ENCODE assay signal across 9 cellular contexts in the genomic region with DNA sequence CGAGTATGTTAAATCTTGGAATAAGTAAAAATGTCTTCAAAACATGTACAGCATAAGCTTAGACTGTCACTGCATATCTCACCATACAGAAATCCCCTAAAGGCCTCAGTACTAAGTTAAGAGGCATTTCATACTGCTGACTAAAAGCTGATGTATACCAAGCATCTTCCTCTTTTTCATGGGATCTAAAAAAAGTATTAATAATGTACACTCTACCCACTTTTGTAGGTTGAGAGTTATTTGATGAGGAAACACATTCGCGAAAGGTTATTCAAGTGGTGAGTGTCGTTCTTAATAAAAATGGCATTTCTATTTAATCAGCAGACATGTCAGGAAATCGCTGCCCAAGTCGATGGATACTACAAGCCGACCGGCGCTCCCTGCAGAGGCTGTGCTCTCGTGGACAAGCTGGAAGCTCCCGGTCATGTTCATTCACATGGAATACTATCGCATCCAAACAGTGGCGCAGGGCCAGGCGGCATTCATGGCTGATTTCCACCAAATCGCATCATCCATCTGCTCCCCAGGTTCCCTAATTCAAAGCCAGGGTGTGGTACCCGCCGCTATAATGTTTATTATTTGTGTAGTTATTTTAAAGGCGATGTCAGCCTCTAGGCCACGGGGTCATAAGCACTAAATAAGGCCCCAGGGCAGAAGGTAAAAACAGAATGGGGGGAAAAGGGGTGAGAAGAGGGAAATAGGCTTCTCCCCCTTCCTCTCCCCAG. TPM values are rescaled to one million over a fixed set of nuclear protein-coding genes. Genes with fewer than 3 reads are reported as not detected.
DNase-seq lines count a peak whose midpoint lies in the region; ATAC-seq, FAIRE-seq and TF ChIP-seq lines count a peak whose summit lies in the region.
"Had no signal": no experiment of that assay in that cellular context is flagged by ENCODE, and none has a peak within 500 bp of the region (broad histone marks: within the 10 kb centered on the region; RNA-seq: fewer than 3 reads in every experiment).

No MANE protein-coding gene starts in this region.

- FAIRE-seq in HepG2 (lab: Jason Lieb, UNC): no peak
- FAIRE-seq: A204.1 had no signal

- ATAC-seq in HepG2: peak; percentile 84
- peak; percentile 53 for ATAC-seq in stimulated activated naive CD8-positive, alpha-beta T cell treated with anti-CD3 and anti-CD28 coated beads, Interleukin-15, amount 100 ng/mL, for 72 hours

- CTCF ChIA-PET in HepG2 (lab: Yijun Ruan, JAX; ENCODE audit: low intra/inter-chr PET ratio, low total read pairs): no interaction called here

- peak overlapping the region; percentile 85 for H3K9ac ChIP-seq in HepG2 (ENCODE audit: insufficient read depth, low read depth, low read length)

- POLR2A ChIA-PET in HepG2 (lab: Yijun Ruan, JAX): interaction anchor here (0.9 kb wide), 1 partner anchor 423 kb away, joined by 3 read pairs; a partner anchor contains a TSS

- TF ChIP-seq CTCF in VCaP (conservative IDR thresholded peaks at IDR 0.05) (no peak), HepG2 (CRISPR knock-in tag; IDR thresholded peaks at IDR 0.05) (no peak)

- TSS peak; percentile 63 for BruUV-seq in HepG2 (replicated peaks; lab: Mats Ljungman, UMichigan)

- peak overlapping the region; percentile 81 for H3K27ac ChIP-seq in VCaP
- H3K27ac ChIP-seq in HepG2 (ENCODE audit: extremely low read length, insufficient read depth, low read length): peak overlapping the region; percentile 74

- H3K36me3 ChIP-seq in HepG2 (replicated peaks in 1 of 2; ENCODE audit: control insufficient read depth in 1 of 2, insufficient read depth in 2 of 2, low read length in 2 of 2): peaks cover 0 to 5% of the 10 kb centered on the region in 2 experiments; a peak in 2 of 5 replicates

- H3K9me3 ChIP-seq in HepG2 (ENCODE audit: low read length): no peaks in the 10 kb centered on the region

- no peak for TF ChIP-seq EP300 in HepG2 (IDR thresholded peaks at IDR 0.05; ENCODE audit: low read depth in 2 of 2, low read length in 2 of 2)
- no peak for TF ChIP-seq EP300 in HepG2 (CRISPR knock-in tag; IDR thresholded peaks at IDR 0.05; ENCODE audit: borderline replicate concordance)

- peak overlapping the region; percentile 88 to 90 for H3K4me3 Mint-ChIP-seq in stimulated activated naive CD8-positive, alpha-beta T cell treated with anti-CD3 and anti-CD28 coated beads, Interleukin-15, amount 100 ng/mL, for 72 hours

- no peaks in the 10 kb centered on the region; a peak in 1 of 5 replicates for H3K27me3 ChIP-seq in HepG2 (ENCODE audit: control insufficient read depth in 1 of 2, insufficient read depth in 2 of 2, low read length in 2 of 2)

- intact Hi-C loops in HepG2 (cut with micrococcal nuclease; ENCODE audit: unreplicated experiment): loop anchor here (10.0 kb wide), 1 partner anchor 424 kb away; a partner anchor contains a TSS

- DNase-seq in DMS153 treated with DMSO at 0.1 percent for 48 hours (lab: John Stamatoyannopoulos, UW; ENCODE audit: unreplicated experiment): peak; percentile 12
- no peak for DNase-seq in DMS153 (lab: John Stamatoyannopoulos, UW)
- DNase-seq in HCEC 1CT: peak; percentile 78
- peak; percentile 39 for DNase-seq in NCI-H1092 (lab: John Stamatoyannopoulos, UW)
- DNase-seq in ecto neural progenitor cell (ENCODE audit: low spot score): peak; percentile 51
- DNase-seq in HepG2 (ENCODE audit: low spot score): peak; percentile 66
- DNase-seq in stimulated activated naive CD8-positive, alpha-beta T cell treated with anti-CD3 and anti-CD28 coated beads, Interleukin-15, amount 100 ng/mL, for 72 hours: no peak

- in situ Hi-C loops in HepG2 (cut with HindIII; ENCODE audit: extremely low pct_ligation_motif_present, low pct_unique_long_range_greater_than_20kb): no loop called here

- H3K79me2 ChIP-seq in HepG2 (ENCODE audit: insufficient read depth, low read length): peaks cover 38% of the 10 kb centered on the region

- 0 out of 2 replicates have a peak, but pooled peaks cover 2% of the 10 kb centered on the region for H4K20me1 ChIP-seq in HepG2 (ENCODE audit: insufficient read depth, low read length)

- H3K27me3 Mint-ChIP-seq in stimulated activated naive CD8-positive, alpha-beta T cell treated with anti-CD3 and anti-CD28 coated beads, Interleukin-15, amount 100 ng/mL, for 72 hours: no peaks in the 10 kb centered on the region

- no peaks in the 10 kb centered on the region for H3K9me3 Mint-ChIP-seq in stimulated activated naive CD8-positive, alpha-beta T cell treated with anti-CD3 and anti-CD28 coated beads, Interleukin-15, amount 100 ng/mL, for 72 hours

- H3K27ac Mint-ChIP-seq in stimulated activated naive CD8-positive, alpha-beta T cell treated with anti-CD3 and anti-CD28 coated beads, Interleukin-15, amount 100 ng/mL, for 72 hours: peak overlapping the region; percentile 91 to 92

- H3K4me1 ChIP-seq in HepG2 (ENCODE audit: insufficient read depth, low read length): peaks cover 60% of the 10 kb centered on the region

- TF ChIP-seq RAD21 in HepG2 (CRISPR knock-in tag; IDR thresholded peaks at IDR 0.05): no peak

- 4% methylated on average over 13 of the region's 19 CpGs for WGBS in HepG2 (ENCODE audit: low lambda C conversion rate)

- no peak for TF ChIP-seq POLR2A in HepG2 (IDR thresholded peaks at IDR 0.05; ENCODE audit: insufficient read depth in 1 of 2, low read depth in 2 of 2, low read length in 2 of 2)

- H3K4me3 ChIP-seq in HepG2 (replicated peaks in 1 of 3; ENCODE audit: insufficient read depth in 1 of 3, low read depth in 2 of 3, low read length in 3 of 3): peak overlapping the region; percentile 71 to 90 (median 80)

- H3K4me1 Mint-ChIP-seq in stimulated activated naive CD8-positive, alpha-beta T cell treated with anti-CD3 and anti-CD28 coated beads, Interleukin-15, amount 100 ng/mL, for 72 hours: peaks cover 17% of the 10 kb centered on the region

- no peak overlapping the region for H2AFZ ChIP-seq in HepG2 (ENCODE audit: low read length)

- peak overlapping the region; percentile 84 for H3K4me2 ChIP-seq in HepG2 (ENCODE audit: low read depth, low read length)

RNA-seq across cellular contexts. Expression of a gene that starts 0.7 kb away (rescaled TPM):
- 11.2 and 13.9 TPM in 2 replicates for total RNA-seq in HepG2 (2016; rRNA removed; fragmentation: Illumina TruSeq; extraction: Trizol)
- 1.2 and 2.0 TPM in 2 replicates for total RNA-seq in HepG2 (2016; cell fraction: cytosol; rRNA removed; fragmentation: Illumina TruSeq; extraction: Trizol; ENCODE audit: low read depth)
- 10.8 and 14.4 TPM in 2 replicates for total RNA-seq in HepG2 (2016; cell fraction: insoluble cytoplasmic fraction; rRNA removed; fragmentation: Illumina TruSeq; extraction: Trizol)
- total RNA-seq in HepG2 (2016; cell fraction: membrane; rRNA removed; fragmentation: Illumina TruSeq; extraction: Trizol): 4.7 and 6.4 TPM in 2 replicates
- 5.5 and 8.0 TPM in 2 replicates for total RNA-seq in HepG2 (2016; cell fraction: nucleus; rRNA removed; fragmentation: Illumina TruSeq; extraction: Trizol)
- polyA plus RNA-seq in HepG2 (2011; rRNA removed): 3.3 and 5.2 TPM in 2 replicates
- polyA plus RNA-seq in HepG2 (2011; cell fraction: cytosol; rRNA removed): 2.0 and 2.7 TPM in 2 replicates
- 2.8 and 3.1 TPM in 2 replicates for polyA plus RNA-seq in HepG2 (2011; cell fraction: nucleus; rRNA removed)
- polyA plus RNA-seq in HepG2 (2012): 8.1 and 9.0 TPM in 2 replicates
- 2.0 and 2.4 TPM in 2 replicates for polyA plus RNA-seq in HepG2 (2016; cell fraction: cytosol; fragmentation: Illumina TruSeq; extraction: Trizol; ENCODE audit: low read depth)
- 11.6 and 13.5 TPM in 2 replicates for polyA plus RNA-seq in HepG2 (2016; cell fraction: insoluble cytoplasmic fraction; fragmentation: Illumina TruSeq; extraction: Trizol; ENCODE audit: low read depth)
- polyA plus RNA-seq in HepG2 (2016; cell fraction: membrane; fragmentation: Illumina TruSeq; extraction: Trizol; ENCODE audit: low read depth): 2.3 and 3.1 TPM in 2 replicates
- 7.4 and 8.2 TPM in 2 replicates for polyA plus RNA-seq in HepG2 (2016; cell fraction: nucleus; fragmentation: Illumina TruSeq; extraction: Trizol; ENCODE audit: insufficient read depth, low read depth)
- polyA minus RNA-seq in HepG2 (2011; rRNA and poly(A)+ RNA removed; ENCODE audit: low replicate concordance): 1.6 TPM in 2 replicates
- polyA minus RNA-seq in HepG2 (2011; cell fraction: cytosol; rRNA and poly(A)+ RNA removed): 4.6 and 5.3 TPM in 2 replicates
- polyA minus RNA-seq in HepG2 (2011; cell fraction: nucleus; rRNA and poly(A)+ RNA removed): 9.0 TPM in 2 replicates

RNA-seq across cellular contexts. Expression of a gene that starts 0.8 kb away (rescaled TPM):
- total RNA-seq in HepG2 (2016; rRNA removed; fragmentation: Illumina TruSeq; extraction: Trizol): 36.7 and 62.9 TPM in 2 replicates
- total RNA-seq in HepG2 (2016; cell fraction: cytosol; rRNA removed; fragmentation: Illumina TruSeq; extraction: Trizol; ENCODE audit: low read depth): 10.4 and 10.8 TPM in 2 replicates
- total RNA-seq in HepG2 (2016; cell fraction: insoluble cytoplasmic fraction; rRNA removed; fragmentation: Illumina TruSeq; extraction: Trizol): 36.0 and 61.2 TPM in 2 replicates
- total RNA-seq in HepG2 (2016; cell fraction: membrane; rRNA removed; fragmentation: Illumina TruSeq; extraction: Trizol): 22.8 and 25.1 TPM in 2 replicates
- total RNA-seq in HepG2 (2016; cell fraction: nucleus; rRNA removed; fragmentation: Illumina TruSeq; extraction: Trizol): 21.0 TPM in 2 replicates
- polyA plus RNA-seq in HepG2 (2011; rRNA removed): 10.5 and 11.9 TPM in 2 replicates
- 10.6 and 14.3 TPM in 2 replicates for polyA plus RNA-seq in HepG2 (2011; cell fraction: cytosol; rRNA removed)
- 3.8 and 4.8 TPM in 2 replicates for polyA plus RNA-seq in HepG2 (2011; cell fraction: nucleus; rRNA removed)
- polyA plus RNA-seq in HepG2 (2012): 19.4 and 26.2 TPM in 2 replicates
- 4.4 TPM in 2 replicates for polyA plus RNA-seq in HepG2 (2016; cell fraction: cytosol; fragmentation: Illumina TruSeq; extraction: Trizol; ENCODE audit: low read depth)
- 47.9 and 54.1 TPM in 2 replicates for polyA plus RNA-seq in HepG2 (2016; cell fraction: insoluble cytoplasmic fraction; fragmentation: Illumina TruSeq; extraction: Trizol; ENCODE audit: low read depth)
- 9.7 and 11.0 TPM in 2 replicates for polyA plus RNA-seq in HepG2 (2016; cell fraction: membrane; fragmentation: Illumina TruSeq; extraction: Trizol; ENCODE audit: low read depth)
- polyA plus RNA-seq in HepG2 (2016; cell fraction: nucleus; fragmentation: Illumina TruSeq; extraction: Trizol; ENCODE audit: insufficient read depth, low read depth): 15.5 and 19.2 TPM in 2 replicates
- polyA minus RNA-seq in HepG2 (2011; rRNA and poly(A)+ RNA removed; ENCODE audit: low replicate concordance): 32.5 and 40.0 TPM in 2 replicates
- 16.7 and 17.7 TPM in 2 replicates for polyA minus RNA-seq in HepG2 (2011; cell fraction: cytosol; rRNA and poly(A)+ RNA removed)
- 22.9 and 28.3 TPM in 2 replicates for polyA minus RNA-seq in HepG2 (2011; cell fraction: nucleus; rRNA and poly(A)+ RNA removed)

Comparison
In these comparisons a context has a peak if more than half of its experiments do, and no peak if none do; other contexts are left out.
1. DNase-seq: peak in DMS153 treated with DMSO at 0.1 percent for 48 hours (single experiment), HCEC 1CT (single experiment), NCI-H1092 (single experiment), ecto neural progenitor cell (single experiment) and HepG2 (single experiment); none in DMS153 (single experiment) and stimulated activated naive CD8-positive, alpha-beta T cell treated with anti-CD3 and anti-CD28 coated beads, Interleukin-15, amount 100 ng/mL, for 72 hours (0 of 2).